Comparison of ENCODE assay signal across 9 cellular contexts in the genomic region with DNA sequence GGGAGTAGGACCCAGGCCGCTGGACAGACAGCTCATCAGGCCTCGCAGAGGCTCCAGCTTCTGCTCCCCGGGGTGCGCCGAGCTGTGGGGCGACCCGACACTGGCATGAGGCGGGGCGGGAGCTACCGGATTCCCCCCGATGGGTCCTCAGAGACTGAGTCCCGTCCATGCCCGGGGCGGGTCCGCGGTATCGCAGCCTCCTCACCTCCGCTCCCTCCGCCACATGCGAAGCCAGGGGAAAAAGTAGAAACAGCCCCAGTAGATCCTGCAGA. TPM values are rescaled to one million over a fixed set of nuclear protein-coding genes. Genes with fewer than 3 reads are reported as not detected.
DNase-seq lines count a peak whose midpoint lies in the region; ATAC-seq, FAIRE-seq and TF ChIP-seq lines count a peak whose summit lies in the region.
"Had no signal": no experiment of that assay in that cellular context is flagged by ENCODE, and none has a peak within 500 bp of the region (broad histone marks: within the 10 kb centered on the region; RNA-seq: fewer than 3 reads in every experiment).

No MANE protein-coding gene starts in this region.

- ATAC-seq in GM19025 (IDR thresholded peaks at IDR 0.05; ENCODE audit: low read depth, unreplicated experiment) (peak; percentile 23), HG03139 (IDR thresholded peaks at IDR 0.05; ENCODE audit: unreplicated experiment) (peak; percentile 14), left lobe of liver (no peak)
- ATAC-seq in naive thymus-derived CD8-positive, alpha-beta T cell, result peak; percentile 10 to 42

- H3K36me3 Mint-ChIP-seq in naive thymus-derived CD8-positive, alpha-beta T cell, result peaks cover 10 to 20% (median 12%) of the 10 kb centered on the region in 3 donors

- peaks cover 4% of the 10 kb centered on the region for H3K36me3 ChIP-seq in mammary epithelial cell (ENCODE audit: insufficient read depth, low read length)

- POLR2A ChIA-PET in naive thymus-derived CD8-positive, alpha-beta T cell (lab: Charles Lee), result interaction anchor here (0.5 to 1.8 kb wide), 14 partner anchors 9 to 523 kb away, joined by 3 to 23 read pairs (median 4); partner anchors contain the start of genes DCTN3, DNAI1, FAM219A and FANCG

- dilution Hi-C loops in mammary epithelial cell (cut with HindIII; ENCODE audit: low sequenced_read_pairs), result no loop called here

- DNase-seq in mammary epithelial cell (no peak), left lobe of liver (ENCODE audit: low spot score) (no peak), SK-N-DZ (ENCODE audit: low spot score) (no peak), RCC 7860 (ENCODE audit: low spot score) (no peak), GM20000 (ENCODE audit: low spot score) (no peak)
- no peak for DNase-seq in naive thymus-derived CD8-positive, alpha-beta T cell

- peak overlapping the region in 9 of 10 donors; percentile 83 to 99 (median 98) for H3K27ac Mint-ChIP-seq in naive thymus-derived CD8-positive, alpha-beta T cell

- peaks cover 2% of the 10 kb centered on the region for H3K9me3 ChIP-seq in mammary epithelial cell (replicated peaks; ENCODE audit: insufficient read depth, low read length)

- CTCF ChIA-PET in mammary epithelial cell (lab: Charles Lee; ENCODE audit: low non-redundant PET), result interaction anchor here (0.6 to 0.9 kb wide), 4 partner anchors 9 to 330 kb away, joined by 3 to 6 read pairs (median 4); no protein-coding TSS in a partner anchor

- peak overlapping the region; percentile 96 for H3K4me2 ChIP-seq in mammary epithelial cell (ENCODE audit: insufficient read depth, low read depth, low read length)

- peak overlapping the region; percentile 82 to 96 (median 92) for H3K4me3 Mint-ChIP-seq in naive thymus-derived CD8-positive, alpha-beta T cell

- peaks cover 27% of the 10 kb centered on the region for H3K79me2 ChIP-seq in mammary epithelial cell (ENCODE audit: insufficient read depth, low read length)

- TF ChIP-seq CTCF in mammary epithelial cell (conservative IDR thresholded peaks at IDR 0.05 in 1 of 2, IDR thresholded peaks at IDR 0.05 in 1 of 2; ENCODE audit: extremely low read depth in 1 of 2, insufficient read depth in 1 of 2, low read depth in 1 of 2, low read length in 2 of 2) (no peak), GM20000 (IDR thresholded peaks at IDR 0.05; ENCODE audit: extremely low read depth, missing control alignments) (no peak)

- intact Hi-C loops in mammary epithelial cell (cut with micrococcal nuclease), result loop anchor here (2.0 kb wide), 3 partner anchors 26 to 52 kb away; partner anchors contain the start of gene RPP25L

- WGBS in mammary epithelial cell (ENCODE audit: low coverage, missing lambda C conversion rate), result no CpG with 5 or more reads among the region's 20 CpGs

- BruUV-seq in mammary epithelial cell (replicated peaks; lab: Mats Ljungman, UMichigan), result no TSS peak

- peaks cover 0 to 12% (median 5%) of the 10 kb centered on the region in 9 donors for H3K9me3 Mint-ChIP-seq in naive thymus-derived CD8-positive, alpha-beta T cell

- no peaks in the 10 kb centered on the region for H4K20me1 ChIP-seq in mammary epithelial cell (ENCODE audit: insufficient read depth, low read length)

- H3K9ac ChIP-seq in mammary epithelial cell (ENCODE audit: insufficient read depth, low read length), result peak overlapping the region; percentile 65

- H2AFZ ChIP-seq in mammary epithelial cell (ENCODE audit: low read depth, low read length), result peak overlapping the region; percentile 79

- peak overlapping the region; percentile 53 to 90 (median 61) for H3K4me3 ChIP-seq in mammary epithelial cell (replicated peaks in 1 of 3; ENCODE audit: insufficient read depth in 1 of 3, low read depth in 2 of 3, low read length in 3 of 3)

- H3K27me3 Mint-ChIP-seq in naive thymus-derived CD8-positive, alpha-beta T cell, result no peaks in the 10 kb centered on the region

- peaks cover 30 to 59% (median 40%) of the 10 kb centered on the region in 4 donors for H3K4me1 Mint-ChIP-seq in naive thymus-derived CD8-positive, alpha-beta T cell

- H3K27ac ChIP-seq in mammary epithelial cell (ENCODE audit: insufficient read depth, low read depth, low read length), result peak overlapping the region; percentile 5

- no peak for FAIRE-seq in RCC 7860 (lab: Jason Lieb, UNC)

- H3K27me3 ChIP-seq in mammary epithelial cell (ENCODE audit: insufficient read depth, low read length), result no peaks in the 10 kb centered on the region

- H3K4me1 ChIP-seq in mammary epithelial cell (ENCODE audit: insufficient read depth, low read length), result peaks cover 34% of the 10 kb centered on the region

- in situ Hi-C loops in mammary epithelial cell (cut with MboI; ENCODE audit: low sequenced_read_pairs in 2 of 2), result no loop called here

RNA-seq across cellular contexts. Expression of gene CCL27, which starts 2.6 kb away (rescaled TPM):
- under 1 TPM in 1 of 2 donors, not detected in 1; 0.80 TPM for total RNA-seq in mammary epithelial cell
- polyA plus RNA-seq in mammary epithelial cell, result not detected
- polyA minus RNA-seq in mammary epithelial cell, result not detected
- not detected for total RNA-seq in naive thymus-derived CD8-positive, alpha-beta T cell
- polyA plus RNA-seq in naive thymus-derived CD8-positive, alpha-beta T cell, result not detected
- total RNA-seq in left lobe of liver, result not detected
- 0.39 TPM in 1 of 2 replicates, not detected in the other for polyA plus RNA-seq in SK-N-DZ (2014; cell fraction: cytosol; rRNA removed)
- polyA plus RNA-seq in SK-N-DZ (2014; cell fraction: nucleus; rRNA removed), result 1.7 and 4.0 TPM in 2 replicates
- total RNA-seq: subcutaneous adipose tissue had no signal

RNA-seq across cellular contexts. Expression of gene IL11RA, which starts 13.1 kb away (rescaled TPM):
- total RNA-seq in mammary epithelial cell (1 to 10 TPM; 4.9 to 6.0 TPM), left lobe of liver (26.5 TPM)
- polyA plus RNA-seq in mammary epithelial cell, result 3.2 TPM
- polyA minus RNA-seq in mammary epithelial cell, result 1.1 TPM
- total RNA-seq in naive thymus-derived CD8-positive, alpha-beta T cell, result 100 to 1,000 TPM; 135 to 144 TPM
- 1 to 10 TPM; 5.1 to 7.7 (median 6.1) TPM for polyA plus RNA-seq in naive thymus-derived CD8-positive, alpha-beta T cell
- polyA plus RNA-seq in SK-N-DZ (2014; cell fraction: cytosol; rRNA removed), result 47.3 and 63.7 TPM in 2 replicates
- 133 and 136 TPM in 2 replicates for polyA plus RNA-seq in SK-N-DZ (2014; cell fraction: nucleus; rRNA removed)

RNA-seq across cellular contexts. Expression of gene GALT, which starts 18.6 kb away (rescaled TPM):
- total RNA-seq in mammary epithelial cell, result 10 to 100 TPM; 29.5 to 30.2 TPM
- polyA plus RNA-seq in mammary epithelial cell, result 25.8 TPM
- polyA minus RNA-seq in mammary epithelial cell, result 8.0 TPM
- 100 to 1,000 TPM; 170 to 181 TPM for total RNA-seq in naive thymus-derived CD8-positive, alpha-beta T cell
- 10 to 100 TPM; 38.2 to 46.7 (median 42.0) TPM for polyA plus RNA-seq in naive thymus-derived CD8-positive, alpha-beta T cell
- 123 TPM for total RNA-seq in left lobe of liver
- polyA plus RNA-seq in SK-N-DZ (2014; cell fraction: cytosol; rRNA removed), result 24.7 and 30.4 TPM in 2 replicates
- 199 and 201 TPM in 2 replicates for polyA plus RNA-seq in SK-N-DZ (2014; cell fraction: nucleus; rRNA removed)

RNA-seq across cellular contexts. Expression of gene CCL19, which starts 26.0 kb away (rescaled TPM):
- total RNA-seq in mammary epithelial cell (not detected), left lobe of liver (0.63 TPM)
- not detected for polyA plus RNA-seq in mammary epithelial cell
- polyA minus RNA-seq in mammary epithelial cell, result not detected
- not detected for total RNA-seq in naive thymus-derived CD8-positive, alpha-beta T cell
- not detected for polyA plus RNA-seq in naive thymus-derived CD8-positive, alpha-beta T cell
- not detected in 2 replicates for polyA plus RNA-seq in SK-N-DZ (2014; cell fraction: cytosol; rRNA removed)
- not detected in 2 replicates for polyA plus RNA-seq in SK-N-DZ (2014; cell fraction: nucleus; rRNA removed)

RNA-seq across cellular contexts. Expression of gene SIGMAR1, which starts 27.5 kb away (rescaled TPM):
- 100 to 1,000 TPM in 1 of 2 donors, 10 to 100 TPM in 1; 83.0 to 131 TPM for total RNA-seq in mammary epithelial cell
- polyA plus RNA-seq in mammary epithelial cell, result 165 TPM
- polyA minus RNA-seq in mammary epithelial cell, result 139 TPM
- total RNA-seq in naive thymus-derived CD8-positive, alpha-beta T cell, result 10 to 100 TPM; 37.7 to 39.8 TPM
- 10 to 100 TPM; 67.9 to 78.4 (median 71.8) TPM for polyA plus RNA-seq in naive thymus-derived CD8-positive, alpha-beta T cell
- total RNA-seq in left lobe of liver, result 139 TPM
- 183 and 208 TPM in 2 replicates for polyA plus RNA-seq in SK-N-DZ (2014; cell fraction: cytosol; rRNA removed)
- 89.9 and 92.3 TPM in 2 replicates for polyA plus RNA-seq in SK-N-DZ (2014; cell fraction: nucleus; rRNA removed)
